20 cellular contexts compared by ENCODE assay signal in genomic region chr19:30152510-30153291, GRCh38.
DNase-seq lines count a peak whose midpoint lies in the region; ATAC-seq and TF ChIP-seq lines count a peak whose summit lies in the region.
"Had no signal": no experiment of that assay in that cellular context is flagged by ENCODE, and none has a peak within 500 bp of the region (broad histone marks: within the 10 kb centered on the region; RNA-seq: fewer than 3 reads in every experiment).

No MANE protein-coding gene starts in this region.

- no TSS peak for BruUV-seq in OCI-LY7 (replicated peaks; lab: Mats Ljungman, UMichigan)

- intact Hi-C loops in OCI-LY7 (cut with micrococcal nuclease; ENCODE audit: unreplicated experiment), result no loop called here

- no peak for ATAC-seq in GM21619 (IDR thresholded peaks at IDR 0.05; ENCODE audit: unreplicated experiment)
- ATAC-seq: HCT116 had no signal

- peak overlapping the region; percentile 88; the same call in 1 of the 2 replicates for H2AFZ ChIP-seq in OCI-LY7 (ENCODE audit: low read length)

- DNase-seq in NCI-H2029 treated with DMSO at 0.1 percent for 48 hours (lab: John Stamatoyannopoulos, UW) (peak; percentile 4), NCI-H2029 (lab: John Stamatoyannopoulos, UW) (no peak), OCI-LY7 (ENCODE audit: low spot score) (no peak), chondrocyte (ENCODE audit: low spot score) (peak; percentile 63), DMS79 treated with DMSO at 0.1 percent for 48 hours (lab: John Stamatoyannopoulos, UW) (no peak)
- no peak for DNase-seq in effector memory CD4-positive, alpha-beta T cell
- DNase-seq: AML-193; Caco-2; CD4-positive, alpha-beta T cell; DMS79; GF-D8; GOT3; H7; HFFc6 had no signal

- no peak for TF ChIP-seq CTCF in OCI-LY7 (conservative IDR thresholded peaks at IDR 0.05; ENCODE audit: low read length)
- TF ChIP-seq CTCF in chondrocyte (IDR thresholded peaks at IDR 0.05), result no peak

- H3K27me3 ChIP-seq in effector memory CD4-positive, alpha-beta T cell (replicated peaks; ENCODE audit: control insufficient read depth, insufficient read depth, low read length, poor library complexity, severe bottlenecking), result no peaks in the 10 kb centered on the region

- no peak overlapping the region for H3K27ac ChIP-seq in OCI-LY7 (ENCODE audit: low read depth, low read length, poor library complexity, severe bottlenecking)
- no peak overlapping the region for H3K27ac ChIP-seq in effector memory CD4-positive, alpha-beta T cell (ENCODE audit: insufficient read depth, low read length, poor library complexity, severe bottlenecking)
- H3K27ac ChIP-seq: 22Rv1, A549, C4-2B, HL-60 had no signal

- no peaks in the 10 kb centered on the region for H3K79me2 ChIP-seq in OCI-LY7 (ENCODE audit: insufficient read depth, low read depth, low read length)

- no peaks in the 10 kb centered on the region for H3K36me3 Mint-ChIP-seq in chondrocyte (ENCODE audit: low read depth)

- H3K36me3 ChIP-seq in OCI-LY7 (ENCODE audit: insufficient read depth, low read length), result no peaks in the 10 kb centered on the region
- H3K36me3 ChIP-seq in effector memory CD4-positive, alpha-beta T cell (ENCODE audit: control insufficient read depth, insufficient read depth, low read length), result no peaks in the 10 kb centered on the region

- H3K4me3 ChIP-seq in OCI-LY7 (ENCODE audit: low read depth, low read length, poor library complexity, severe bottlenecking), result no peak overlapping the region
- H3K4me3 ChIP-seq in effector memory CD4-positive, alpha-beta T cell (ENCODE audit: insufficient read depth, low read depth, low read length, poor library complexity, severe bottlenecking), result no peak overlapping the region
- H3K4me3 ChIP-seq: A549 had no signal

- peak overlapping the region; percentile 68 for H3K4me2 ChIP-seq in OCI-LY7 (ENCODE audit: low read length)
- H3K4me2 ChIP-seq: A549 had no signal

- H3K9me3 Mint-ChIP-seq in chondrocyte (ENCODE audit: low read depth), result no peaks in the 10 kb centered on the region
- H3K9me3 Mint-ChIP-seq: CD4-positive, alpha-beta T cell had no signal

- H3K9me3 ChIP-seq in OCI-LY7 (ENCODE audit: low read length), result no peaks in the 10 kb centered on the region
- H3K9me3 ChIP-seq in effector memory CD4-positive, alpha-beta T cell (ENCODE audit: control insufficient read depth, low read length), result no peaks in the 10 kb centered on the region
- H3K9me3 ChIP-seq: A549, Caco-2 had no signal

- no peak overlapping the region for H3K27ac Mint-ChIP-seq in chondrocyte (ENCODE audit: unreplicated experiment)
- H3K27ac Mint-ChIP-seq: CD4-positive, alpha-beta T cell; HFFc6 had no signal

- no peaks in the 10 kb centered on the region for H3K9me2 ChIP-seq in OCI-LY7 (ENCODE audit: insufficient read depth, low read length)

- no peaks in the 10 kb centered on the region for H3K4me1 Mint-ChIP-seq in chondrocyte (ENCODE audit: low read depth)

- peaks cover 4% of the 10 kb centered on the region for H3K27me3 Mint-ChIP-seq in chondrocyte (ENCODE audit: low read depth)

- no peak overlapping the region for H3K4me3 Mint-ChIP-seq in chondrocyte (ENCODE audit: unreplicated experiment)
- H3K4me3 Mint-ChIP-seq: CD4-positive, alpha-beta T cell; HFFc6 had no signal

- peaks cover 20% of the 10 kb centered on the region for H3K4me1 ChIP-seq in OCI-LY7 (ENCODE audit: insufficient read depth, low read length, poor library complexity, severe bottlenecking)
- H3K4me1 ChIP-seq in effector memory CD4-positive, alpha-beta T cell (ENCODE audit: control insufficient read depth, insufficient read depth, low read length, poor library complexity, severe bottlenecking), result no peaks in the 10 kb centered on the region
- H3K4me1 ChIP-seq: Caco-2 had no signal

- no peaks in the 10 kb centered on the region for H4K20me1 ChIP-seq in OCI-LY7 (ENCODE audit: insufficient read depth, low read length)

- CTCF ChIA-PET in OCI-LY7 (lab: Charles Lee; ENCODE audit: unreplicated experiment), result interaction anchor here (0.6 kb wide), 1 partner anchor 27 kb away, joined by 3 read pairs; no protein-coding TSS in a partner anchor

- POLR2A ChIA-PET in OCI-LY7 (lab: Charles Lee), result no interaction called here

Comparison
In these comparisons a context has a peak if more than half of its experiments do, and no peak if none do; other contexts are left out.
1. DNase-seq: peak in NCI-H2029 treated with DMSO at 0.1 percent for 48 hours (single experiment) and chondrocyte (single experiment); none in NCI-H2029 (single experiment), OCI-LY7 (single experiment), effector memory CD4-positive, alpha-beta T cell (0 of 3) and DMS79 treated with DMSO at 0.1 percent for 48 hours (single experiment).